1 cellular context compared by ENCODE assay signal in the genomic region with DNA sequence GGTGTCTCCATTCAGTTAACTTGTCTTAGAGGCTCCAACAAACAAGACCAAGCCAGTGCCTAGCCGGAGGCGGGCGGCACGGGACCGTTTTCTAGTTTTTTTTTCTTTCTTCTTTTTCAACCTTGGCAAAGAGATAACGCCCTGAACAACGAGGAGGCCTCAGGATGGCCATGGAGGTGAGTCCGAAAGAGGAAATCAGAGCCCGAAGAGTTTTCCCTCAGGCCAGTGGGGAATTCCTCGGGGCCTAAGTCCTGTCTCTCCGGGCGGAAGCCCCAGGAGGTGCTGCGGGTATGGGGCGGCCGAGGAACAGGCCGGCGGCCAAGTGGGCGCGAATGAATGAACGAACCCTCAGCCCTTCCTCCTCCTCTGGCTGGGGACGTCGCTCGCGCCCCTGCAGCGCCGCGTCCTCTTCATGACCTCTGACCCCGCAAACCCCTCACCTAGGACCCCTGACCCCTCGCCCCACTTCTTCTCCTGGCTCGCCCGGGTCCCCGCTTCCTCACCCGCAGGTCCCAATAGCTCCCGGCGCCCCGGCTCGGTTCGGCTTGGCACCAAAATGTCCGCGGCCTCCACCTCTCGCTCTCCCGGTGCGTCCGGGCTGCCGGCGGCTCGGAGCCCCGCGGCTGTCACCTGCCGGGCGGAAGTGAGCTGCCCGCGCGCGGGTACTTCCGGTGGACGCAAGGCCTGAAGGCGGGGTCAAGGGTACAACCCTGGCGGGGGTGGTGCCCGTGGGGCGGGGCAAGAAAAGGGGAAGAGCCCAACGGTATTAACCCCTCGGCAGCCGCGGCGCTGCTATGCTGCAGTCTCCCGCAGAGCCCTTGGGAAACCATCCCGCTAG.
TF ChIP-seq lines count a peak whose summit lies in the region.

A gene (minus strand): TSS at position 650 of the 838 bp plus-strand sequence. CDS start 21,327 bp downstream, outside the sequence.

TF ChIP-seq in HepG2, 621 proteins besides CTCF, POLR2A, EP300 and RAD21 (continued from another document):
- TF ChIP-seq, protein P1, sequence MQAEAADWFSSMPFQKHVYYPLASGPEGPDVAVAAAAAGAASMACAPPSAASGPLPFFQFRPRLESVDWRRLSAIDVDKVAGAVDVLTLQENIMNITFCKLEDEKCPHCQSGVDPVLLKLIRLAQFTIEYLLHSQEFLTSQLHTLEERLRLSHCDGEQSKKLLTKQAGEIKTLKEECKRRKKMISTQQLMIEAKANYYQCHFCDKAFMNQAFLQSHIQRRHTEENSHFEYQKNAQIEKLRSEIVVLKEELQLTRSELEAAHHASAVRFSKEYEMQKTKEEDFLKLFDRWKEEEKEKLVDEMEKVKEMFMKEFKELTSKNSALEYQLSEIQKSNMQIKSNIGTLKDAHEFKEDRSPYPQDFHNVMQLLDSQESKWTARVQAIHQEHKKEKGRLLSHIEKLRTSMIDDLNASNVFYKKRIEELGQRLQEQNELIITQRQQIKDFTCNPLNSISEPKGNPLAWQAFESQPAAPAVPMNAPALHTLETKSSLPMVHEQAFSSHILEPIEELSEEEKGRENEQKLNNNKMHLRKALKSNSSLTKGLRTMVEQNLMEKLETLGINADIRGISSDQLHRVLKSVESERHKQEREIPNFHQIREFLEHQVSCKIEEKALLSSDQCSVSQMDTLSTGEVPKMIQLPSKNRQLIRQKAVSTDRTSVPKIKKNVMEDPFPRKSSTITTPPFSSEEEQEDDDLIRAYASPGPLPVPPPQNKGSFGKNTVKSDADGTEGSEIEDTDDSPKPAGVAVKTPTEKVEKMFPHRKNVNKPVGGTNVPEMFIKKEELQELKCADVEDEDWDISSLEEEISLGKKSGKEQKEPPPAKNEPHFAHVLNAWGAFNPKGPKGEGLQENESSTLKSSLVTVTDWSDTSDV (CRISPR knock-in tag; IDR thresholded peaks at IDR 0.05): peak; percentile 87; the same call in 1 of the 2 replicates
